In genomic region chrX:68059469-68059868, GRCh38 we compare ENCODE assay signal across 19 cellular contexts.
"Had no signal": no experiment of that assay in that cellular context is flagged by ENCODE, and none has a peak within 500 bp of the region (broad histone marks: within the 10 kb centered on the region; RNA-seq: fewer than 3 reads in every experiment).

No MANE protein-coding gene starts in this region.

- H3K27me3 Mint-ChIP-seq: effector memory CD8-positive, alpha-beta T cell; memory B cell had no signal

- H3K36me3 Mint-ChIP-seq: immature natural killer cell; memory B cell; natural killer cell; stimulated activated effector memory CD8-positive, alpha-beta T cell treated with anti-CD3 and anti-CD28 coated beads, Interleukin-12 subunit alpha, Interleukin-12 subunit beta, amount 100 ng/mL, for 72 hours had no signal

- H3K27me3 ChIP-seq: testis, tibial nerve, upper lobe of left lung had no signal

- H3K27ac Mint-ChIP-seq: effector memory CD8-positive, alpha-beta T cell; immature natural killer cell; memory B cell; natural killer cell; stimulated activated effector memory CD8-positive, alpha-beta T cell treated with anti-CD3 and anti-CD28 coated beads, Interleukin-12 subunit alpha, Interleukin-12 subunit beta, amount 100 ng/mL, for 72 hours had no signal

- ATAC-seq: effector memory CD8-positive, alpha-beta T cell; natural killer cell; pancreas; sciatic nerve; stimulated activated effector memory CD8-positive, alpha-beta T cell treated with anti-CD3 and anti-CD28 coated beads, Interleukin-12 subunit alpha, Interleukin-12 subunit beta, amount 100 ng/mL, for 72 hours; stimulated activated naive CD8-positive, alpha-beta T cell treated with anti-CD3 and anti-CD28 coated beads, Interleukin-15, Interleukin-2, amounts not matched to agents 100 U/mL and 50 U/mL, for 24 hours had no signal

- DNase-seq: cerebellar nuclear complex; cortex of kidney; effector memory CD8-positive, alpha-beta T cell; hypothalamus; immature natural killer cell; natural killer cell; occipital lobe; pancreas; stimulated activated CD4-positive, alpha-beta T cell treated with anti-CD3 and anti-CD28 coated beads, Interleukin-2, amount 100 ng/mL, for 24 hours; stimulated activated CD4-positive, alpha-beta T cell treated with anti-CD3 and anti-CD28 coated beads, Interleukin-4, amount 100 ng/mL, for 24 hours; stimulated activated naive CD8-positive, alpha-beta T cell treated with anti-CD3 and anti-CD28 coated beads, Interleukin-15, Interleukin-2, amounts not matched to agents 100 U/mL and 50 U/mL, for 24 hours; substantia nigra; testis; upper lobe of left lung had no signal

- H3K4me3 Mint-ChIP-seq: effector memory CD8-positive, alpha-beta T cell; immature natural killer cell; memory B cell; natural killer cell; stimulated activated effector memory CD8-positive, alpha-beta T cell treated with anti-CD3 and anti-CD28 coated beads, Interleukin-12 subunit alpha, Interleukin-12 subunit beta, amount 100 ng/mL, for 72 hours had no signal

- H3K9me3 Mint-ChIP-seq: immature natural killer cell; memory B cell; natural killer cell; stimulated activated effector memory CD8-positive, alpha-beta T cell treated with anti-CD3 and anti-CD28 coated beads, Interleukin-12 subunit alpha, Interleukin-12 subunit beta, amount 100 ng/mL, for 72 hours had no signal

- H3K4me1 Mint-ChIP-seq: immature natural killer cell; memory B cell; natural killer cell; stimulated activated effector memory CD8-positive, alpha-beta T cell treated with anti-CD3 and anti-CD28 coated beads, Interleukin-12 subunit alpha, Interleukin-12 subunit beta, amount 100 ng/mL, for 72 hours had no signal

- H3K9me3 ChIP-seq: pancreas, testis, tibial nerve, upper lobe of left lung had no signal

- H3K27ac ChIP-seq: pancreas, testis, tibial nerve, upper lobe of left lung had no signal

- H3K4me1 ChIP-seq: pancreas, testis, upper lobe of left lung had no signal

- H3K4me3 ChIP-seq: lung, pancreas, testis, tibial nerve, upper lobe of left lung had no signal

- H3K36me3 ChIP-seq: pancreas had no signal
